6 cellular contexts compared by ENCODE assay signal in the genomic region with DNA sequence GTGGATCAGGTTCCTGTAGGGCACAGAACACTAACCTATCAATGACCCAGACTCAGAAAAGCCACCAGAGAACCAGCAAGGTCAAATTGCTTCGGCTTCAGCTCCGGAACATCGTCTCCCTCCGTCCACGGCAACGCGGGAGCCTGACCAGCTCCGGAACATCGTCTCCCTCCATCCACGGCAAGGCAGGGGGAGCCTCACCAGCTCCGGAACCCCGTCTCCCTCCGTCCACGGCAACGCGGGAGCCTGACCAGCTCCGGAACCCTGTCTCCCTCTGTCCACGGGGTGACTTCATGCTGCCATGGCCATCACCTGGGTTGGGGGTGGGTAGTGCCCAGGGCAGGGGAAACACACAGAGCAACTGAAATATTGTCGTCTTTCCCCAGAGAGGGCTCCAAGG.
"Had no signal": no experiment of that assay in that cellular context is flagged by ENCODE, and none has a peak within 500 bp of the region (broad histone marks: within the 10 kb centered on the region; RNA-seq: fewer than 3 reads in every experiment).

No MANE protein-coding gene starts in this region.

- H3K4me1 Mint-ChIP-seq: GM23338, IgD-negative memory B cell had no signal

- H3K27ac Mint-ChIP-seq: GM23338, H9, IgD-negative memory B cell had no signal

- H3K36me3 Mint-ChIP-seq: IgD-negative memory B cell had no signal

- H2AFZ ChIP-seq: GM23338 had no signal

- ATAC-seq: GM23338, HepG2 had no signal

- H3K4me2 ChIP-seq: GM23338 had no signal

- H3K9me3 Mint-ChIP-seq: H9 had no signal

- H3K4me3 Mint-ChIP-seq: GM23338, H9, IgD-negative memory B cell had no signal

- H3K4me3 ChIP-seq: GM23338 had no signal

- DNase-seq: H9, HCEC 1CT had no signal

- H3K27ac ChIP-seq: HL-60 had no signal
